19 cellular contexts compared by ENCODE assay signal in the genomic region with DNA sequence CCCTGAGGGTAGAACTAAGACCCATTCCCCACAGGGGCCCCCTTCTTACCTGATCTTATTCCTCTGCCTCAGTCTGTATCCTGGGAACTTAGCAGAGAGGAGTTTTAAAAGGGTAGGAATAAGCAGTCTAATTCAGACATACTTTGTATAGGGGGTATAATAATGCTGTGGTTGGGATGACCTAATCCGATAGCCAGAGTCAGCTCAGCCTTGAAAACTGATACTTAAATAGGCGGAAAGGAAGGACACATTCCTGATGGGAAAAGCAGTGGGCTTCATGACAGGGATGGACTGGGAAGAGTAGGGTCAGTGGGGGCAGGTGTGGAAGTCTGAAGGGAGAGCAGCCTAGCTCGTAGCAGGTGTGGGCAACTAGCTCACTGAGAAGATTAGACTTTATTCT. TPM values are rescaled to one million over a fixed set of nuclear protein-coding genes. Genes with fewer than 3 reads are reported as not detected.
DNase-seq lines count a peak whose midpoint lies in the region; ATAC-seq, FAIRE-seq and TF ChIP-seq lines count a peak whose summit lies in the region.
"Had no signal": no experiment of that assay in that cellular context is flagged by ENCODE, and none has a peak within 500 bp of the region (broad histone marks: within the 10 kb centered on the region; RNA-seq: fewer than 3 reads in every experiment).

No MANE protein-coding gene starts in this region.

- H3K4ac ChIP-seq in H1 (replicated peaks; ENCODE audit: insufficient read length, low read depth, low read length) = no peak overlapping the region

- H3K27me3 ChIP-seq in right atrium auricular region (no peaks in the 10 kb centered on the region), H1 (replicated peaks in 1 of 4; ENCODE audit: control insufficient read depth in 3 of 4, extremely low read depth in 1 of 4, insufficient read depth in 3 of 4, low read length in 3 of 4) (no peaks in the 10 kb centered on the region), sigmoid colon (no peaks in the 10 kb centered on the region)

- peaks cover 58% of the 10 kb centered on the region for H3K36me3 ChIP-seq in right atrium auricular region
- no peaks in the 10 kb centered on the region; a peak in 1 of 8 replicates for H3K36me3 ChIP-seq in H1 (ENCODE audit: control insufficient read depth in 2 of 4, insufficient read depth in 4 of 4, low read length in 3 of 4)
- H3K36me3 ChIP-seq in sigmoid colon = peaks cover 18 to 47% (median 30%) of the 10 kb centered on the region in 4 donors

- H3K4me2 ChIP-seq in H1 (ENCODE audit: insufficient read depth in 1 of 2, low read depth in 2 of 2, low read length in 2 of 2) = no peak overlapping the region
- H3K4me2 ChIP-seq: KMS-11 had no signal

- H3K79me1 ChIP-seq in H1 (ENCODE audit: low read depth, low read length) = no peaks in the 10 kb centered on the region

- no peak overlapping the region for H3K9ac ChIP-seq in H1 (replicated peaks in 1 of 4; ENCODE audit: extremely low read depth in 1 of 4, low read depth in 3 of 4, low read length in 3 of 4)
- H3K9ac ChIP-seq: KMS-11 had no signal

- H4K91ac ChIP-seq in H1 (replicated peaks; ENCODE audit: insufficient read length, low read length) = no peak overlapping the region

- TF ChIP-seq RAD21 in H1 (IDR thresholded peaks at IDR 0.05 in 1 of 2, conservative IDR thresholded peaks at IDR 0.05 in 1 of 2; ENCODE audit: low read depth in 2 of 2, low read length in 2 of 2) = no peak

- H3K9me3 ChIP-seq in right atrium auricular region (no peaks in the 10 kb centered on the region), H1 (ENCODE audit: insufficient read depth in 2 of 2, low read depth in 1 of 2, low read length in 1 of 2) (no peaks in the 10 kb centered on the region), sigmoid colon (no peaks in the 10 kb centered on the region)

- peak overlapping the region; percentile 62 to 71 for H3K27ac ChIP-seq in right atrium auricular region
- H3K27ac ChIP-seq in H1 (ENCODE audit: low read depth, low read length) = no peak overlapping the region
- H3K27ac ChIP-seq in sigmoid colon = peak overlapping the region; percentile 75 to 86 (median 79)
- H3K27ac ChIP-seq: KMS-11 had no signal

- FAIRE-seq in H1 (lab: Jason Lieb, UNC) = no peak
- FAIRE-seq: endometrium, islet of Langerhans, urothelium cell line had no signal

- H3K56ac ChIP-seq in H1 (replicated peaks; ENCODE audit: insufficient read length, low read depth, low read length) = no peak overlapping the region

- no peaks in the 10 kb centered on the region for H3K23me2 ChIP-seq in H1 (ENCODE audit: low read depth, low read length)

- no peak overlapping the region for H3K14ac ChIP-seq in H1 (ENCODE audit: insufficient read length)

- no peak overlapping the region for H2BK12ac ChIP-seq in H1 (ENCODE audit: low read depth, low read length)

- intact Hi-C loops in Right ventricle myocardium superior (cut with DNase I) (no loop called here), sigmoid colon (cut with DNase I) (loop anchor here (5.0 to 10.0 kb wide), 2 partner anchors 158 to 436 kb away; a partner anchor contains a TSS)

- H3K18ac ChIP-seq in H1 (ENCODE audit: extremely low read depth, low read length) = no peak overlapping the region

- WGBS in H1 (ENCODE audit: extremely low coverage in 1 of 2, insufficient coverage in 1 of 2, insufficient read length in 1 of 2, insufficient replicate concordance in 2 of 2, low coverage in 1 of 2, low lambda C conversion rate in 2 of 2, missing lambda C conversion rate in 1 of 2), 2 experiments = 78% methylated on average over 3 of the region's 3 CpGs; no CpG with 5 or more reads in 1 of the 2 experiments
- 87 to 88% methylated on average over 3 of the region's 3 CpGs for WGBS in sigmoid colon, 2 donors

- no peak overlapping the region for H2BK20ac ChIP-seq in H1 (ENCODE audit: low read length)

- H3K4me1 ChIP-seq in right atrium auricular region = peaks cover 0 to 31% of the 10 kb centered on the region in 2 donors
- H3K4me1 ChIP-seq in H1 (replicated peaks in 1 of 4; ENCODE audit: control insufficient read depth in 3 of 4, insufficient read depth in 4 of 4, low read length in 3 of 4) = peaks cover 0 to 4% (median 0%) of the 10 kb centered on the region in 4 experiments; a peak in 2 of 7 replicates
- H3K4me1 ChIP-seq in sigmoid colon = peaks cover 0 to 58% (median 51%) of the 10 kb centered on the region in 4 donors

- H4K8ac ChIP-seq in H1 (ENCODE audit: extremely low read depth, insufficient read depth, low read length) = no peak overlapping the region

- H4K20me1 ChIP-seq in H1 (replicated peaks in 1 of 2; ENCODE audit: control insufficient read depth in 1 of 2, insufficient read depth in 2 of 2, low read length in 2 of 2) = no peaks in the 10 kb centered on the region

- no peak overlapping the region for H2BK5ac ChIP-seq in H1 (ENCODE audit: low read depth, low read length)

- no peak overlapping the region for H2BK120ac ChIP-seq in H1 (replicated peaks; ENCODE audit: low read depth, low read length)

- no peak for DNase-seq in right atrium auricular region (ENCODE audit: low spot score)
- no peak for DNase-seq in Right ventricle myocardium superior
- no peak for DNase-seq in H1 (ENCODE audit: low read depth in 1 of 2, low spot score in 2 of 2)
- no peak for DNase-seq in sigmoid colon
- DNase-seq in stimulated activated naive CD4-positive, alpha-beta T cell treated with Interleukin-2 at 50 U/mL for 16 hours (lab: John Stamatoyannopoulos, UW) = no peak
- DNase-seq in kidney glomerular epithelial cell (lab: John Stamatoyannopoulos, UW) = no peak
- DNase-seq in islet precursor cell = no peak
- DNase-seq: activated B cell treated with CpG ODN at 0.5 μM for 24 hours; activated CD8-positive, alpha-beta memory T cell treated with anti-CD3 and anti-CD28 coated beads, Interleukin-2, amount 10 ng/mL, durations not matched to agents 7 days and 5 days; activated naive CD4-positive, alpha-beta T cell; caudate nucleus; H7; NCI-H446 treated with DMSO at 0.1 percent for 48 hours; T-cell had no signal

- H2AFZ ChIP-seq in H1 (ENCODE audit: low read length) = no peak overlapping the region

- TF ChIP-seq POLR2A in H1 (IDR thresholded peaks at IDR 0.05; ENCODE audit: control extremely low read depth in 1 of 2, low read depth in 2 of 2, low read length in 2 of 2) (no peak), sigmoid colon (IDR thresholded peaks at IDR 0.05) (no peak)

- H2BK15ac ChIP-seq in H1 (ENCODE audit: low read length) = no peak overlapping the region

- no peaks in the 10 kb centered on the region; a peak in 1 of 4 replicates for H3K79me2 ChIP-seq in H1 (ENCODE audit: control insufficient read depth in 1 of 2, insufficient read depth in 2 of 2, low read length in 2 of 2)

- no peak for TF ChIP-seq EP300 in H1 (IDR thresholded peaks at IDR 0.05; ENCODE audit: borderline replicate concordance in 1 of 2, low read depth in 2 of 2, low read length in 2 of 2)
- TF ChIP-seq EP300 in sigmoid colon (IDR thresholded peaks at IDR 0.05) = no peak

- H2AK5ac ChIP-seq in H1 (ENCODE audit: low read depth, low read length) = peak overlapping the region; percentile 53; the same call in 1 of the 2 replicates

- no peak overlapping the region for H4K5ac ChIP-seq in H1 (ENCODE audit: insufficient read length, low read depth, low read length)

- POLR2A ChIA-PET in H1 (lab: Charles Lee; ENCODE audit: partially characterized antibody) = interaction anchor here (1.0 to 1.8 kb wide), 6 partner anchors 10 to 66 kb away, joined by 3 to 7 read pairs (median 3); a partner anchor contains a TSS

- CTCF ChIA-PET in H1 (lab: Charles Lee; ENCODE audit: partially characterized antibody) = interaction anchor here (1.1 to 18.3 kb wide), 26 partner anchors 9 to 792 kb away, joined by 3 to 181 read pairs (median 12); a partner anchor contains a TSS

- no peak overlapping the region for H3K23ac ChIP-seq in H1 (ENCODE audit: insufficient read length)

- ATAC-seq in Right ventricle myocardium superior (ENCODE audit: poor library complexity) = no peak
- no peak for ATAC-seq in HG02763 (IDR thresholded peaks at IDR 0.05; ENCODE audit: unreplicated experiment)
- ATAC-seq: T-cell had no signal

- H3K4me3 ChIP-seq in right atrium auricular region = no peak overlapping the region
- H3K4me3 ChIP-seq in H1 (ENCODE audit: extremely low read depth in 1 of 4, insufficient read depth in 2 of 4, low read depth in 3 of 4, low read length in 4 of 4) = no peak overlapping the region
- no peak overlapping the region for H3K4me3 ChIP-seq in sigmoid colon

- TF ChIP-seq CTCF in right atrium auricular region (IDR thresholded peaks at IDR 0.05) = no peak
- no peak for TF ChIP-seq CTCF in H1 (IDR thresholded peaks at IDR 0.05; ENCODE audit: control extremely low read depth in 1 of 3, insufficient read depth in 1 of 3, low read depth in 1 of 3, low read length in 3 of 3)
- no peak for TF ChIP-seq CTCF in sigmoid colon (IDR thresholded peaks at IDR 0.05)

TF ChIP-seq in H1, 55 proteins besides CTCF, POLR2A, EP300 and RAD21 (continues in another document):
- TF ChIP-seq KDM5A (IDR thresholded peaks at IDR 0.05; ENCODE audit: low read length) = no peak
- TF ChIP-seq, protein P1, sequence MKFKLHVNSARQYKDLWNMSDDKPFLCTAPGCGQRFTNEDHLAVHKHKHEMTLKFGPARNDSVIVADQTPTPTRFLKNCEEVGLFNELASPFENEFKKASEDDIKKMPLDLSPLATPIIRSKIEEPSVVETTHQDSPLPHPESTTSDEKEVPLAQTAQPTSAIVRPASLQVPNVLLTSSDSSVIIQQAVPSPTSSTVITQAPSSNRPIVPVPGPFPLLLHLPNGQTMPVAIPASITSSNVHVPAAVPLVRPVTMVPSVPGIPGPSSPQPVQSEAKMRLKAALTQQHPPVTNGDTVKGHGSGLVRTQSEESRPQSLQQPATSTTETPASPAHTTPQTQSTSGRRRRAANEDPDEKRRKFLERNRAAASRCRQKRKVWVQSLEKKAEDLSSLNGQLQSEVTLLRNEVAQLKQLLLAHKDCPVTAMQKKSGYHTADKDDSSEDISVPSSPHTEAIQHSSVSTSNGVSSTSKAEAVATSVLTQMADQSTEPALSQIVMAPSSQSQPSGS (IDR thresholded peaks at IDR 0.05; ENCODE audit: low read length) = no peak
- TF ChIP-seq, protein P2, sequence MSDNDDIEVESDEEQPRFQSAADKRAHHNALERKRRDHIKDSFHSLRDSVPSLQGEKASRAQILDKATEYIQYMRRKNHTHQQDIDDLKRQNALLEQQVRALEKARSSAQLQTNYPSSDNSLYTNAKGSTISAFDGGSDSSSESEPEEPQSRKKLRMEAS (IDR thresholded peaks at IDR 0.05) = no peak

RNA-seq across cellular contexts. Expression of a gene that starts 52.2 kb away (rescaled TPM):
- 10 to 100 TPM; 16.5 to 28.0 TPM for total RNA-seq in right atrium auricular region
- total RNA-seq in Right ventricle myocardium superior = 25.0 TPM
- 13.9 and 17.5 TPM in 2 replicates for total RNA-seq in H1 (2021; fragmentation: NEBNext Ultra II Directional; extraction: Animal tissue kit (Norgen Biotek cat#: 25700))
- 13.5 and 19.2 TPM in 2 replicates for polyA plus RNA-seq in H1 (2011; rRNA removed)
- polyA plus RNA-seq in H1 (2011; cell fraction: cytosol; rRNA removed) = 11.6 TPM
- 39.3 TPM for polyA plus RNA-seq in H1 (2011; cell fraction: nucleus; rRNA removed)
- 14.6 to 19.1 TPM (median 18.6 TPM) in 4 replicates for polyA plus RNA-seq in H1 (2012, experiment 1 of 2)
- polyA plus RNA-seq in H1 (2012, experiment 2 of 2) = 10.3 TPM
- 14.8 TPM for polyA plus RNA-seq in H1 (2013, experiment 1 of 2)
- polyA plus RNA-seq in H1 (2013, experiment 2 of 2) = 13.2 TPM
- polyA minus RNA-seq in H1 (2011; rRNA and poly(A)+ RNA removed) = 8.2 and 9.3 TPM in 2 replicates
- 6.1 TPM for polyA minus RNA-seq in H1 (2011; cell fraction: cytosol; rRNA and poly(A)+ RNA removed)
- 11.2 TPM for polyA minus RNA-seq in H1 (2011; cell fraction: nucleus; rRNA and poly(A)+ RNA removed)
- 10 to 100 TPM; 23.5 to 47.4 (median 29.2) TPM for total RNA-seq in sigmoid colon
- 10 to 100 TPM; 24.6 to 33.3 (median 27.0) TPM for polyA plus RNA-seq in sigmoid colon
